In genomic region chr5:154962494-154962893, GRCh38 we compare ENCODE assay signal across 11 cellular contexts. TPM values are rescaled to one million over a fixed set of nuclear protein-coding genes. Genes with fewer than 3 reads are reported as not detected.
A peak's percentile ranks its signal among the peaks of the same experiment; 100 is the strongest.
DNase-seq lines count a peak whose midpoint lies in the region; ATAC-seq and TF ChIP-seq lines count a peak whose summit lies in the region.
"Had no signal": no experiment of that assay in that cellular context is flagged by ENCODE, and none has a peak within 500 bp of the region (broad histone marks: within the 10 kb centered on the region; RNA-seq: fewer than 3 reads in every experiment).

No MANE protein-coding gene starts in this region.

- TF ChIP-seq CTCF in smooth muscle cell (IDR thresholded peaks at IDR 0.05; ENCODE audit: borderline replicate concordance, insufficient read depth, poor library complexity, severe bottlenecking) (no peak), nephron progenitor cell (IDR thresholded peaks at IDR 0.05) (no peak)

- H3K27me3 Mint-ChIP-seq in activated naive CD8-positive, alpha-beta T cell treated with anti-CD3 and anti-CD28 coated beads, Interleukin-2, amount 50 U/mL, for 24 hours: no peaks in the 10 kb centered on the region
- H3K27me3 Mint-ChIP-seq in activated naive CD8-positive, alpha-beta T cell treated with anti-CD3 and anti-CD28 coated beads for 36 hours: no peaks in the 10 kb centered on the region
- no peaks in the 10 kb centered on the region for H3K27me3 Mint-ChIP-seq in nephron progenitor cell (ENCODE audit: low read depth, poor library complexity)
- H3K27me3 Mint-ChIP-seq: activated CD8-positive, alpha-beta T cell treated with anti-CD3 and anti-CD28 coated beads for 36 hours had no signal

- no peak overlapping the region for H3K4me2 ChIP-seq in smooth muscle cell

- H3K4me1 Mint-ChIP-seq in activated naive CD8-positive, alpha-beta T cell treated with anti-CD3 and anti-CD28 coated beads, Interleukin-2, amount 50 U/mL, for 24 hours: peaks cover 3% of the 10 kb centered on the region
- peaks cover 6% of the 10 kb centered on the region for H3K4me1 Mint-ChIP-seq in activated naive CD8-positive, alpha-beta T cell treated with anti-CD3 and anti-CD28 coated beads for 36 hours
- H3K4me1 Mint-ChIP-seq in nephron progenitor cell: no peaks in the 10 kb centered on the region

- ATAC-seq in activated naive CD8-positive, alpha-beta T cell treated with anti-CD3 and anti-CD28 coated beads, Interleukin-2, amount 50 U/mL, for 24 hours: peak; percentile 24
- ATAC-seq in HG02763 (IDR thresholded peaks at IDR 0.05; ENCODE audit: unreplicated experiment): peak; percentile 86
- ATAC-seq in left ventricle myocardium superior: no peak
- ATAC-seq: activated CD8-positive, alpha-beta T cell treated with anti-CD3 and anti-CD28 coated beads for 36 hours had no signal

- H3K9me3 ChIP-seq in smooth muscle cell (replicated peaks; ENCODE audit: low read depth): no peaks in the 10 kb centered on the region

- H3F3A ChIP-seq in smooth muscle cell (ENCODE audit: low read depth): no peaks in the 10 kb centered on the region

- no peak overlapping the region for H3K4me3 ChIP-seq in smooth muscle cell

- H3K4me3 Mint-ChIP-seq in activated naive CD8-positive, alpha-beta T cell treated with anti-CD3 and anti-CD28 coated beads, Interleukin-2, amount 50 U/mL, for 24 hours: no peak overlapping the region
- H3K4me3 Mint-ChIP-seq in activated naive CD8-positive, alpha-beta T cell treated with anti-CD3 and anti-CD28 coated beads for 36 hours: no peak overlapping the region
- no peak overlapping the region for H3K4me3 Mint-ChIP-seq in nephron progenitor cell
- H3K4me3 Mint-ChIP-seq: activated CD8-positive, alpha-beta T cell treated with anti-CD3 and anti-CD28 coated beads for 36 hours had no signal

- peaks cover 22% of the 10 kb centered on the region for H4K20me1 ChIP-seq in smooth muscle cell (ENCODE audit: low read depth)

- no peaks in the 10 kb centered on the region for H3K4me1 ChIP-seq in smooth muscle cell (ENCODE audit: low read depth)

- 93% methylated on average over 1 of the region's 1 CpG for WGBS in smooth muscle cell (ENCODE audit: low lambda C conversion rate)

- H2AFZ ChIP-seq in smooth muscle cell (ENCODE audit: low read depth): no peak overlapping the region

- no peak overlapping the region for H3K9ac ChIP-seq in smooth muscle cell (ENCODE audit: low read depth)

- no peaks in the 10 kb centered on the region for H3K9me3 Mint-ChIP-seq in activated naive CD8-positive, alpha-beta T cell treated with anti-CD3 and anti-CD28 coated beads, Interleukin-2, amount 50 U/mL, for 24 hours
- no peaks in the 10 kb centered on the region for H3K9me3 Mint-ChIP-seq in activated naive CD8-positive, alpha-beta T cell treated with anti-CD3 and anti-CD28 coated beads for 36 hours
- H3K9me3 Mint-ChIP-seq in nephron progenitor cell: no peaks in the 10 kb centered on the region
- H3K9me3 Mint-ChIP-seq: activated CD8-positive, alpha-beta T cell treated with anti-CD3 and anti-CD28 coated beads for 36 hours had no signal

- no peaks in the 10 kb centered on the region for H3K79me2 ChIP-seq in smooth muscle cell (ENCODE audit: low read depth)

- no peak overlapping the region for H3K27ac Mint-ChIP-seq in activated naive CD8-positive, alpha-beta T cell treated with anti-CD3 and anti-CD28 coated beads, Interleukin-2, amount 50 U/mL, for 24 hours
- H3K27ac Mint-ChIP-seq in activated naive CD8-positive, alpha-beta T cell treated with anti-CD3 and anti-CD28 coated beads for 36 hours: no peak overlapping the region
- H3K27ac Mint-ChIP-seq in nephron progenitor cell: no peak overlapping the region
- H3K27ac Mint-ChIP-seq: activated CD8-positive, alpha-beta T cell treated with anti-CD3 and anti-CD28 coated beads for 36 hours had no signal

- intact Hi-C loops in left ventricle myocardium superior (cut with micrococcal nuclease): loop anchor here (10.0 kb wide), 1 partner anchor 652 kb away; no protein-coding TSS in a partner anchor

- H3K36me3 ChIP-seq in smooth muscle cell (ENCODE audit: low read depth): no peaks in the 10 kb centered on the region

- H3K27ac ChIP-seq in smooth muscle cell (ENCODE audit: low read depth): no peak overlapping the region

- no peaks in the 10 kb centered on the region for H3K27me3 ChIP-seq in smooth muscle cell (ENCODE audit: low read depth)

- DNase-seq in activated naive CD8-positive, alpha-beta T cell treated with anti-CD3 and anti-CD28 coated beads, Interleukin-2, amount 50 U/mL, for 24 hours: no peak
- DNase-seq in activated naive CD8-positive, alpha-beta T cell treated with anti-CD3 and anti-CD28 coated beads for 36 hours: no peak
- DNase-seq in LHCN-M2 (ENCODE audit: low read depth) (peak; percentile 84), smooth muscle cell (lab: John Stamatoyannopoulos, UW; ENCODE audit: unreplicated experiment) (no peak), nephron progenitor cell (no peak), left ventricle myocardium superior (no peak)
- DNase-seq in activated CD8-positive, alpha-beta memory T cell treated with anti-CD3 and anti-CD28 coated beads for 24 hours: no peak
- DNase-seq: activated CD8-positive, alpha-beta T cell treated with anti-CD3 and anti-CD28 coated beads for 36 hours; GOT3; NCI-H226 had no signal

- peaks cover 35% of the 10 kb centered on the region for H3K36me3 Mint-ChIP-seq in activated naive CD8-positive, alpha-beta T cell treated with anti-CD3 and anti-CD28 coated beads, Interleukin-2, amount 50 U/mL, for 24 hours (ENCODE audit: low read depth)
- peaks cover 22% of the 10 kb centered on the region for H3K36me3 Mint-ChIP-seq in activated naive CD8-positive, alpha-beta T cell treated with anti-CD3 and anti-CD28 coated beads for 36 hours
- peaks cover 48% of the 10 kb centered on the region for H3K36me3 Mint-ChIP-seq in nephron progenitor cell (ENCODE audit: low read depth)

RNA-seq across cellular contexts. Expression of gene MRPL22, which starts 21.6 kb away (rescaled TPM):
- total RNA-seq in activated naive CD8-positive, alpha-beta T cell treated with anti-CD3 and anti-CD28 coated beads for 36 hours: 10 to 100 TPM; 75.3 to 91.0 TPM
- total RNA-seq in LHCN-M2 (2014; rRNA removed) (17.8 and 19.7 TPM in 2 replicates), smooth muscle cell (29.3 and 58.7 TPM in 2 replicates), left ventricle myocardium superior (79.1 TPM)
- 52.5 TPM for polyA plus RNA-seq in LHCN-M2 (2012)
- polyA plus RNA-seq in smooth muscle cell: 135 and 165 TPM in 2 replicates

RNA-seq across cellular contexts. Expression of gene GEMIN5, which starts 24.5 kb away (rescaled TPM):
- 10 to 100 TPM; 41.9 to 44.8 TPM for total RNA-seq in activated naive CD8-positive, alpha-beta T cell treated with anti-CD3 and anti-CD28 coated beads for 36 hours
- total RNA-seq in LHCN-M2 (2014; rRNA removed) (22.6 and 27.3 TPM in 2 replicates), smooth muscle cell (11.1 and 12.0 TPM in 2 replicates), left ventricle myocardium superior (14.9 TPM)
- 7.9 TPM for polyA plus RNA-seq in LHCN-M2 (2012)
- 5.0 and 5.3 TPM in 2 replicates for polyA plus RNA-seq in smooth muscle cell

RNA-seq across cellular contexts. Expression of gene KIF4B, which starts 51.1 kb away (rescaled TPM):
- not detected for total RNA-seq in activated naive CD8-positive, alpha-beta T cell treated with anti-CD3 and anti-CD28 coated beads for 36 hours
- total RNA-seq in LHCN-M2 (2014; rRNA removed): 0.06 TPM in 2 replicates
- polyA plus RNA-seq in LHCN-M2 (2012): 0.04 TPM
- total RNA-seq in smooth muscle cell: not detected in 2 replicates
- not detected in 2 replicates for polyA plus RNA-seq in smooth muscle cell
- 0.05 TPM for total RNA-seq in left ventricle myocardium superior
